ENCODE assay signal across 14 cellular contexts in the genomic region with DNA sequence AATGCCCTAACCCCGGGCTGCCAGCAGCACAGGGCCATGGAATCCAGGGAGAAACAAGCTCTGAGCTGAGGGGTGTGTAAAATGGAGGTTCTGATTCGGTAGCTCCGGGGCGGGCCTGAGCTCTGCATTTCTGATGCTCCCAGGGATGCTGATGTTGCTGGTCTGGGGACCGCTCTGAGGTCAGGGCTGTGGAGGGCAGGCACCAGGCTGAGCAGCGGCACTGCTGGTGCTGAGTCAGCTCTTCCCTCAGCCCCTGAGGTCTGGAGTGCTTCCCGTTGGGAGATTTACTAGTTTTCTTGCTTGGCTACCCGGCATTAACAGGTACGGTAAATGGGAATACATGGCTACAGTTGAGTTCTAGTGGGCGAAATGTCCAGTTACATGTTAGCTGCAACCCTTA. TPM values are rescaled to one million over a fixed set of nuclear protein-coding genes. Genes with fewer than 3 reads are reported as not detected.
DNase-seq lines count a peak whose midpoint lies in the region; ATAC-seq, FAIRE-seq and TF ChIP-seq lines count a peak whose summit lies in the region.
"Had no signal": no experiment of that assay in that cellular context is flagged by ENCODE, and none has a peak within 500 bp of the region (broad histone marks: within the 10 kb centered on the region; RNA-seq: fewer than 3 reads in every experiment).

No MANE protein-coding gene starts in this region.

- no peak overlapping the region for H3K18ac ChIP-seq in neuronal stem cell (ENCODE audit: low read length)

- H3K4me1 ChIP-seq in neuronal stem cell (ENCODE audit: control insufficient read depth in 2 of 2, insufficient read depth in 1 of 2, low read depth in 1 of 2, low read length in 2 of 2) (no peaks in the 10 kb centered on the region), testis (peaks cover 25% of the 10 kb centered on the region), smooth muscle cell (ENCODE audit: low read depth) (no peaks in the 10 kb centered on the region)

- H3K27ac Mint-ChIP-seq in WTC11: no peak overlapping the region
- no peak overlapping the region for H3K27ac Mint-ChIP-seq in activated naive CD8-positive, alpha-beta T cell treated with anti-CD3 and anti-CD28 coated beads, Interleukin-2, amount 50 U/mL, for 24 hours
- H3K27ac Mint-ChIP-seq: type B pancreatic cell had no signal

- H2BK12ac ChIP-seq in neuronal stem cell (ENCODE audit: low read length): no peak overlapping the region

- peaks cover 12% of the 10 kb centered on the region for H3K4me1 Mint-ChIP-seq in WTC11
- H3K4me1 Mint-ChIP-seq in activated naive CD8-positive, alpha-beta T cell treated with anti-CD3 and anti-CD28 coated beads, Interleukin-2, amount 50 U/mL, for 24 hours: no peaks in the 10 kb centered on the region

- H3K14ac ChIP-seq in neuronal stem cell (ENCODE audit: low read length): peak overlapping the region; percentile 66

- H2BK15ac ChIP-seq in neuronal stem cell (ENCODE audit: low read length): no peak overlapping the region

- H3F3A ChIP-seq in smooth muscle cell (ENCODE audit: low read depth): no peaks in the 10 kb centered on the region

- no peak overlapping the region for H4K91ac ChIP-seq in neuronal stem cell (ENCODE audit: low read depth, low read length, poor library complexity)

- H3K27me3 Mint-ChIP-seq in WTC11 (ENCODE audit: low read depth): peaks cover 4% of the 10 kb centered on the region; the same call in 1 of the 2 replicates
- peaks cover 5% of the 10 kb centered on the region for H3K27me3 Mint-ChIP-seq in activated naive CD8-positive, alpha-beta T cell treated with anti-CD3 and anti-CD28 coated beads, Interleukin-2, amount 50 U/mL, for 24 hours

- TF ChIP-seq CTCF in WTC11 (IDR thresholded peaks at IDR 0.05): no peak
- TF ChIP-seq CTCF in testis (IDR thresholded peaks at IDR 0.05): no peak
- TF ChIP-seq CTCF in smooth muscle cell (IDR thresholded peaks at IDR 0.05; ENCODE audit: borderline replicate concordance, insufficient read depth, poor library complexity, severe bottlenecking): no peak

- TF ChIP-seq POLR2A in testis (IDR thresholded peaks at IDR 0.05): no peak

- ATAC-seq in WTC11 (peak; percentile 64), left cardiac atrium (peak; percentile 27 to 78)
- ATAC-seq in activated naive CD8-positive, alpha-beta T cell treated with anti-CD3 and anti-CD28 coated beads, Interleukin-2, amount 50 U/mL, for 24 hours: no peak

- H4K8ac ChIP-seq in neuronal stem cell (ENCODE audit: low read depth, low read length): no peak overlapping the region

- DNase-seq in WTC11 (ENCODE audit: low spot score): no peak
- DNase-seq in left cardiac atrium: no peak
- DNase-seq in neuronal stem cell (ENCODE audit: low spot score): no peak
- DNase-seq in testis: no peak
- no peak for DNase-seq in urothelium cell line (ENCODE audit: low spot score)
- DNase-seq in HEK293T (ENCODE audit: extremely low spot score): no peak
- DNase-seq in smooth muscle cell (lab: John Stamatoyannopoulos, UW; ENCODE audit: unreplicated experiment): no peak
- DNase-seq in activated naive CD8-positive, alpha-beta T cell treated with anti-CD3 and anti-CD28 coated beads, Interleukin-2, amount 50 U/mL, for 24 hours: no peak
- DNase-seq: effector CD4-positive, alpha-beta T cell; mammary epithelial cell; MM.1S; NCI-H2171 had no signal

- H3K9ac ChIP-seq in neuronal stem cell (ENCODE audit: low read depth, low read length, poor library complexity) (no peak overlapping the region), smooth muscle cell (ENCODE audit: low read depth) (no peak overlapping the region)

- POLR2A ChIA-PET in WTC11 (lab: Charles Lee): no interaction called here
- POLR2A ChIA-PET in HEK293T (lab: Yijun Ruan, JAX): no interaction called here

- H3K79me2 ChIP-seq in smooth muscle cell (ENCODE audit: low read depth): no peaks in the 10 kb centered on the region

- no peak overlapping the region for H2AFZ ChIP-seq in neuronal stem cell (ENCODE audit: low read length)
- H2AFZ ChIP-seq in smooth muscle cell (ENCODE audit: low read depth): no peak overlapping the region

- no peak for FAIRE-seq in urothelium cell line (lab: Jason Lieb, UNC)
- FAIRE-seq: HTR-8/SVneo had no signal

- H3K79me1 ChIP-seq in neuronal stem cell (ENCODE audit: low read depth, low read length): no peaks in the 10 kb centered on the region

- H3K9me3 ChIP-seq in neuronal stem cell (replicated peaks in 1 of 2; ENCODE audit: control insufficient read depth in 2 of 2, insufficient read depth in 1 of 2, low read depth in 1 of 2, low read length in 2 of 2) (no peaks in the 10 kb centered on the region), testis (no peaks in the 10 kb centered on the region), smooth muscle cell (replicated peaks; ENCODE audit: low read depth) (no peaks in the 10 kb centered on the region)

- no peak overlapping the region for H3K4me3 Mint-ChIP-seq in WTC11
- H3K4me3 Mint-ChIP-seq in activated naive CD8-positive, alpha-beta T cell treated with anti-CD3 and anti-CD28 coated beads, Interleukin-2, amount 50 U/mL, for 24 hours: no peak overlapping the region
- H3K4me3 Mint-ChIP-seq: type B pancreatic cell had no signal

- no peaks in the 10 kb centered on the region; the same call in 1 of the 2 replicates for H3K9me3 Mint-ChIP-seq in WTC11
- no peaks in the 10 kb centered on the region for H3K9me3 Mint-ChIP-seq in activated naive CD8-positive, alpha-beta T cell treated with anti-CD3 and anti-CD28 coated beads, Interleukin-2, amount 50 U/mL, for 24 hours
- H3K9me3 Mint-ChIP-seq: type B pancreatic cell had no signal

- H3K27me3 ChIP-seq in neuronal stem cell (ENCODE audit: control insufficient read depth in 3 of 3, insufficient read depth in 3 of 3, low read depth in 1 of 3, low read length in 3 of 3) (peaks cover 0 to 44% (median 0%) of the 10 kb centered on the region in 3 experiments), testis (no peaks in the 10 kb centered on the region), smooth muscle cell (ENCODE audit: low read depth) (no peaks in the 10 kb centered on the region)

- no peaks in the 10 kb centered on the region for H3K36me3 Mint-ChIP-seq in WTC11
- H3K36me3 Mint-ChIP-seq in activated naive CD8-positive, alpha-beta T cell treated with anti-CD3 and anti-CD28 coated beads, Interleukin-2, amount 50 U/mL, for 24 hours (ENCODE audit: low read depth): no peaks in the 10 kb centered on the region
- H3K36me3 Mint-ChIP-seq: type B pancreatic cell had no signal

- no peaks in the 10 kb centered on the region for H4K20me1 ChIP-seq in smooth muscle cell (ENCODE audit: low read depth)

- H3K23ac ChIP-seq in neuronal stem cell (ENCODE audit: low read depth, low read length, poor library complexity): no peak overlapping the region

- H3K4me2 ChIP-seq in neuronal stem cell (ENCODE audit: insufficient read depth, low read length, poor library complexity, severe bottlenecking) (no peak overlapping the region), smooth muscle cell (no peak overlapping the region)

- no peak overlapping the region for H2AK5ac ChIP-seq in neuronal stem cell (ENCODE audit: low read depth, low read length)

- H3K27ac ChIP-seq in neuronal stem cell (replicated peaks; ENCODE audit: low read length) (no peak overlapping the region), testis (peak overlapping the region; percentile 32 to 79), smooth muscle cell (ENCODE audit: low read depth) (no peak overlapping the region)

- peak overlapping the region; percentile 7 for H2BK120ac ChIP-seq in neuronal stem cell (ENCODE audit: low read depth, low read length)

- H3K4me3 ChIP-seq in neuronal stem cell (ENCODE audit: low read length in 2 of 2): no peak overlapping the region
- H3K4me3 ChIP-seq in testis: peak overlapping the region in 1 of 2 donors; percentile 43
- no peak overlapping the region for H3K4me3 ChIP-seq in smooth muscle cell

- no peak overlapping the region for H2BK5ac ChIP-seq in neuronal stem cell (ENCODE audit: low read length)

- H3K4ac ChIP-seq in neuronal stem cell (ENCODE audit: low read length): no peak overlapping the region

- H3K36me3 ChIP-seq in neuronal stem cell (replicated peaks in 1 of 2; ENCODE audit: control insufficient read depth in 2 of 2, insufficient read depth in 2 of 2, low read length in 2 of 2) (no peaks in the 10 kb centered on the region), testis (ENCODE audit: low read depth, missing control alignments) (no peaks in the 10 kb centered on the region), smooth muscle cell (ENCODE audit: low read depth) (no peaks in the 10 kb centered on the region)

- intact Hi-C loops in left cardiac atrium (cut with DNase I): no loop called here
- intact Hi-C loops in testis (cut with DNase I; ENCODE audit: low total_unique reads): no loop called here

- CTCF ChIA-PET in WTC11 (lab: Charles Lee) (interaction anchor here (1.2 to 2.2 kb wide), 3 partner anchors 12 to 215 kb away, joined by 3 to 13 read pairs (median 9); no protein-coding TSS in a partner anchor), HEK293T (lab: Yijun Ruan, JAX) (no interaction called here)

- no CpG with 5 or more reads among the region's 10 CpGs for WGBS in neuronal stem cell (ENCODE audit: extremely low coverage in 2 of 2, insufficient read length in 2 of 2, insufficient replicate concordance in 1 of 2), 2 donors
- 22 to 48% methylated on average over 10 of the region's 10 CpGs for WGBS in testis, 2 donors
- WGBS in smooth muscle cell (ENCODE audit: low lambda C conversion rate): 68% methylated on average over 10 of the region's 10 CpGs

TF ChIP-seq in WTC11, 78 proteins besides CTCF, POLR2A, EP300 and RAD21 (continues in another document):
- TF ChIP-seq GABPB1 (CRISPR knock-in tag; IDR thresholded peaks at IDR 0.05): no peak

TF ChIP-seq in HEK293T, 16 proteins besides CTCF, POLR2A, EP300 and RAD21 (continues in another document):
- no peak for TF ChIP-seq SUZ12 (IDR thresholded peaks at IDR 0.05)
- no peak for TF ChIP-seq ARNT (IDR thresholded peaks at IDR 0.05)

RNA-seq across cellular contexts. Expression of gene CST3, which starts 18.6 kb away (rescaled TPM):
- total RNA-seq in WTC11 (2021) (52.1 to 68.5 TPM (median 60.8 TPM) in 3 replicates), left cardiac atrium (1,000 to 10,000 TPM in 1 of 2 donors, 100 to 1,000 TPM in 1; 940 to 1,205 TPM), testis (1,000 to 10,000 TPM; 3,145 to 4,272 TPM), smooth muscle cell (146 and 170 TPM in 2 replicates)
- 110 TPM for polyA plus RNA-seq in neuronal stem cell (2013, experiment 1 of 2)
- polyA plus RNA-seq in neuronal stem cell (2013, experiment 2 of 2): 110 TPM
- polyA plus RNA-seq in testis (ENCODE audit: insufficient read depth, low read depth, low replicate concordance) (1,703 TPM), smooth muscle cell (338 and 410 TPM in 2 replicates)

RNA-seq across cellular contexts. Expression of gene CST4, which starts 32.5 kb away (rescaled TPM):
- total RNA-seq in WTC11 (2021) (not detected in 3 replicates), left cardiac atrium (not detected), testis (not detected), smooth muscle cell (not detected in 2 replicates)
- not detected for polyA plus RNA-seq in neuronal stem cell (2013, experiment 1 of 2)
- polyA plus RNA-seq in neuronal stem cell (2013, experiment 2 of 2): not detected
- polyA plus RNA-seq in testis (ENCODE audit: insufficient read depth, low read depth, low replicate concordance) (not detected), smooth muscle cell (not detected in 2 replicates)
- total RNA-seq: mammary epithelial cell had no signal
- polyA plus RNA-seq: mammary epithelial cell had no signal

RNA-seq across cellular contexts. Expression of gene CST9, which starts 50.7 kb away (rescaled TPM):
- total RNA-seq in WTC11 (2021) (not detected in 3 replicates), left cardiac atrium (not detected), testis (under 1 TPM in 1 of 2 donors, not detected in 1; 0.19 TPM), smooth muscle cell (not detected in 2 replicates)
- not detected for polyA plus RNA-seq in neuronal stem cell (2013, experiment 1 of 2)
- not detected for polyA plus RNA-seq in neuronal stem cell (2013, experiment 2 of 2)
- polyA plus RNA-seq in testis (ENCODE audit: insufficient read depth, low read depth, low replicate concordance) (not detected), smooth muscle cell (not detected in 2 replicates)
- total RNA-seq: mammary epithelial cell had no signal
- polyA plus RNA-seq: mammary epithelial cell had no signal

Comparison
In these comparisons a context has a peak if more than half of its experiments do, and no peak if none do; other contexts are left out.
1. H3K27ac ChIP-seq: peak in testis (2 of 2); none in neuronal stem cell (single experiment) and smooth muscle cell (single experiment).